Comparison of ENCODE assay signal across 9 cellular contexts in the genomic region with DNA sequence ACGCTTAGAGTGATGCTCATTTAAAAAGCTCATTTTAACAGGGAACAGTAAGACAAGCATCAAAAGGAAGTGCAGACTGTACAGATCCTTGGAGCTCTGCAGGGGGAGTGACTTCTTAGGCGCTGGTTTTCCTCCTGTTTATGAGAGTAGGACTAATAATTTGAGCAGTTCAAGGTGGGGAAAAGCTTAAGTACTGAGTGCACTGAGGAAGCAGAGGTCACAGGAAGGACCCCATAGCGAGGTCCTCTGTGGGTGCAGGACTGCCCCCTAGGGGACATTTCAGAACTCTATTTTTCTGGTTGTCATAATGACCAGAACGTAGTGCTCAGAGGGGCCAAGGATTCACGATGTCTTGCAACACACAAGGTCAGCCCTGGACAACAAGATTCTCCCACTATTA.
DNase-seq lines count a peak whose midpoint lies in the region; ATAC-seq, FAIRE-seq and TF ChIP-seq lines count a peak whose summit lies in the region.
"Had no signal": no experiment of that assay in that cellular context is flagged by ENCODE, and none has a peak within 500 bp of the region (broad histone marks: within the 10 kb centered on the region; RNA-seq: fewer than 3 reads in every experiment).

No MANE protein-coding gene starts in this region.

- peak; percentile 93 for ATAC-seq in HCT116
- ATAC-seq in RWPE2 (ENCODE audit: low read depth), result 0 out of 3 replicates have a peak, but pooled peaks have one; percentile 22
- ATAC-seq in pancreas, result peak in 3 of 4 donors; percentile 47 to 85 (median 65)
- no peak for ATAC-seq in GM18511 (IDR thresholded peaks at IDR 0.05; ENCODE audit: unreplicated experiment)

- no peak for FAIRE-seq in pancreas (lab: Jason Lieb, UNC)

- POLR2A ChIA-PET in HCT116 (lab: Charles Lee), result no interaction called here

- peak overlapping the region; percentile 5; the same call in 1 of the 2 replicates for H3K4me2 ChIP-seq in HCT116 (ENCODE audit: low read length)
- H3K4me2 ChIP-seq: BLaER1 treated with 17β-estradiol and CSF1 and Interleukin-3, amounts not matched to agents 10 nM and 100 nM had no signal

- no peaks in the 10 kb centered on the region for H3K9me3 ChIP-seq in HCT116 (ENCODE audit: control insufficient read depth in 1 of 2, insufficient read depth in 1 of 2, low read depth in 1 of 2, low read length in 2 of 2)
- no peaks in the 10 kb centered on the region for H3K9me3 ChIP-seq in RWPE2 (ENCODE audit: severe bottlenecking)
- no peaks in the 10 kb centered on the region for H3K9me3 ChIP-seq in pancreas
- H3K9me3 ChIP-seq: BLaER1 treated with 17β-estradiol and CSF1 and Interleukin-3, amounts not matched to agents 10 nM and 100 nM had no signal

- TF ChIP-seq CTCF in HCT116 (IDR thresholded peaks at IDR 0.05 in 2 of 3, conservative IDR thresholded peaks at IDR 0.05 in 1 of 3; ENCODE audit: borderline replicate concordance in 1 of 3, insufficient read depth in 1 of 3, low read depth in 2 of 3, low read length in 2 of 3) (peak; percentile 59 to 86 (median 69); a peak in 5 of 6 replicates), RWPE2 (IDR thresholded peaks at IDR 0.05; ENCODE audit: poor library complexity, severe bottlenecking) (peak; percentile 75), pancreas (IDR thresholded peaks at IDR 0.05) (peak in 3 of 4 donors; percentile 42 to 48 (median 45))

- no peak overlapping the region for H3K27ac ChIP-seq in HCT116 (ENCODE audit: low read depth, low read length)
- H3K27ac ChIP-seq in RWPE2 (ENCODE audit: poor library complexity, severe bottlenecking), result no peak overlapping the region
- no peak overlapping the region for H3K27ac ChIP-seq in pancreas
- H3K27ac ChIP-seq: BLaER1 treated with 17β-estradiol and CSF1 and Interleukin-3, amounts not matched to agents 10 nM and 100 nM had no signal

- H3K9ac ChIP-seq in HCT116 (ENCODE audit: low read length), result no peak overlapping the region
- H3K9ac ChIP-seq: BLaER1 treated with 17β-estradiol and CSF1 and Interleukin-3, amounts not matched to agents 10 nM and 100 nM had no signal

- H4K20me1 ChIP-seq in HCT116 (ENCODE audit: insufficient read depth), result no peaks in the 10 kb centered on the region

- CTCF ChIA-PET in HCT116 (lab: Charles Lee), result interaction anchor here (0.6 to 1.4 kb wide), 13 partner anchors 12 to 521 kb away, joined by 3 to 33 read pairs (median 3); no protein-coding TSS in a partner anchor

- H3K4me3 ChIP-seq in HCT116 (replicated peaks in 1 of 2; ENCODE audit: low read depth in 1 of 2, low read length in 2 of 2) (no peak overlapping the region), RWPE2 (ENCODE audit: severe bottlenecking) (no peak overlapping the region), pancreas (no peak overlapping the region)
- H3K4me3 ChIP-seq: BLaER1 treated with 17β-estradiol and CSF1 and Interleukin-3, amounts not matched to agents 10 nM and 100 nM had no signal

- BruUV-seq in HCT116 (replicated peaks; lab: Mats Ljungman, UMichigan), result no TSS peak

- no peak for TF ChIP-seq POLR2A in HCT116 (IDR thresholded peaks at IDR 0.05; ENCODE audit: borderline replicate concordance, extremely low read depth, insufficient read depth, insufficient read length)

- no peaks in the 10 kb centered on the region for H3K79me2 ChIP-seq in HCT116 (ENCODE audit: insufficient read depth, low read length)

- peak; percentile 77 for TF ChIP-seq RAD21 in HCT116 (IDR thresholded peaks at IDR 0.05; ENCODE audit: low read depth)

- H3K9me2 ChIP-seq in HCT116 (ENCODE audit: insufficient read depth), result no peaks in the 10 kb centered on the region

- no peak overlapping the region for H2AFZ ChIP-seq in HCT116 (ENCODE audit: low read depth, low read length, poor library complexity, severe bottlenecking)

- intact Hi-C loops in HCT116 (cut with micrococcal nuclease) (loop anchor here (1.0 kb wide), 1 partner anchor 224 kb away; no protein-coding TSS in a partner anchor), pancreas (cut with DNase I) (loop anchor here in 1 of 3 donors (10.0 kb wide), 1 partner anchor 110 kb away; no protein-coding TSS in a partner anchor)

- H3K27me3 ChIP-seq in HCT116 (ENCODE audit: insufficient read depth, low read length) (no peaks in the 10 kb centered on the region), RWPE2 (ENCODE audit: insufficient read depth, poor library complexity, severe bottlenecking) (no peaks in the 10 kb centered on the region), pancreas (no peaks in the 10 kb centered on the region)
- H3K27me3 ChIP-seq: BLaER1 treated with 17β-estradiol and CSF1 and Interleukin-3, amounts not matched to agents 10 nM and 100 nM had no signal

- H3K4me1 ChIP-seq in HCT116 (ENCODE audit: control insufficient read depth in 1 of 2, insufficient read depth in 2 of 2, low read length in 2 of 2), result peaks cover 0 to 6% of the 10 kb centered on the region in 2 experiments; a peak in 1 of 4 replicates
- H3K4me1 ChIP-seq in RWPE2 (ENCODE audit: insufficient read depth, poor library complexity, severe bottlenecking), result peaks cover 22% of the 10 kb centered on the region
- peaks cover 0 to 2% (median 0%) of the 10 kb centered on the region in 3 donors for H3K4me1 ChIP-seq in pancreas

- RAD21 ChIA-PET in HCT116 (lab: Charles Lee; ENCODE audit: low non-redundant PET in 1 of 2, low total read pairs in 2 of 2, uncharacterized antibody in 2 of 2, unreplicated experiment in 2 of 2), result interaction anchor here (0.7 to 1.1 kb wide), 5 partner anchors 153 to 224 kb away, joined by 3 to 4 read pairs (median 3); no protein-coding TSS in a partner anchor

- 37 to 40% methylated on average over 5 of the region's 5 CpGs for WGBS in pancreas, 2 donors

- DNase-seq in DMS79 treated with DMSO at 0.1 percent for 48 hours (lab: John Stamatoyannopoulos, UW), result peak; percentile 8
- no peak for DNase-seq in DMS79 (lab: John Stamatoyannopoulos, UW)
- no peak for DNase-seq in HCT116 (ENCODE audit: low read depth, low spot score)
- no peak for DNase-seq in RWPE2 (ENCODE audit: low spot score)
- peak; percentile 9 for DNase-seq in fibroblast of peridontal ligament (ENCODE audit: extremely low read depth)
- no peak for DNase-seq in pancreas
- no peak for DNase-seq in NCI-H2171 (lab: John Stamatoyannopoulos, UW)

- H3K36me3 ChIP-seq in HCT116 (ENCODE audit: control insufficient read depth in 1 of 2, insufficient read depth in 2 of 2, low read length in 2 of 2) (no peaks in the 10 kb centered on the region), RWPE2 (ENCODE audit: low read depth) (no peaks in the 10 kb centered on the region), pancreas (no peaks in the 10 kb centered on the region)
- H3K36me3 ChIP-seq: BLaER1 treated with 17β-estradiol and CSF1 and Interleukin-3, amounts not matched to agents 10 nM and 100 nM had no signal

TF ChIP-seq in HCT116, 20 proteins besides CTCF, POLR2A, EP300 and RAD21:
- TF ChIP-seq, protein P1, sequence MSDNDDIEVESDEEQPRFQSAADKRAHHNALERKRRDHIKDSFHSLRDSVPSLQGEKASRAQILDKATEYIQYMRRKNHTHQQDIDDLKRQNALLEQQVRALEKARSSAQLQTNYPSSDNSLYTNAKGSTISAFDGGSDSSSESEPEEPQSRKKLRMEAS (IDR thresholded peaks at IDR 0.05), result no peak
- TF ChIP-seq EGR1 (IDR thresholded peaks at IDR 0.05; ENCODE audit: low read depth) (no peak), ZFX (IDR thresholded peaks at IDR 0.05) (no peak), ZNF274 (IDR thresholded peaks at IDR 0.05; ENCODE audit: low read depth, low read length) (no peak), EZH2 (IDR thresholded peaks at IDR 0.05) (no peak)

Comparison
In these comparisons a context has a peak if more than half of its experiments do, and no peak if none do; other contexts are left out.
1. DNase-seq: peak in DMS79 treated with DMSO at 0.1 percent for 48 hours (single experiment) and fibroblast of peridontal ligament (single experiment); none in DMS79 (single experiment), HCT116 (single experiment), RWPE2 (single experiment), pancreas (0 of 6) and NCI-H2171 (single experiment).
2. Peak in every context shown above with its lines, with median percentiles within 50 percentile points of each other: CTCF ChIP-seq.